ENCODE assay signal across 8 cellular contexts in the genomic region with DNA sequence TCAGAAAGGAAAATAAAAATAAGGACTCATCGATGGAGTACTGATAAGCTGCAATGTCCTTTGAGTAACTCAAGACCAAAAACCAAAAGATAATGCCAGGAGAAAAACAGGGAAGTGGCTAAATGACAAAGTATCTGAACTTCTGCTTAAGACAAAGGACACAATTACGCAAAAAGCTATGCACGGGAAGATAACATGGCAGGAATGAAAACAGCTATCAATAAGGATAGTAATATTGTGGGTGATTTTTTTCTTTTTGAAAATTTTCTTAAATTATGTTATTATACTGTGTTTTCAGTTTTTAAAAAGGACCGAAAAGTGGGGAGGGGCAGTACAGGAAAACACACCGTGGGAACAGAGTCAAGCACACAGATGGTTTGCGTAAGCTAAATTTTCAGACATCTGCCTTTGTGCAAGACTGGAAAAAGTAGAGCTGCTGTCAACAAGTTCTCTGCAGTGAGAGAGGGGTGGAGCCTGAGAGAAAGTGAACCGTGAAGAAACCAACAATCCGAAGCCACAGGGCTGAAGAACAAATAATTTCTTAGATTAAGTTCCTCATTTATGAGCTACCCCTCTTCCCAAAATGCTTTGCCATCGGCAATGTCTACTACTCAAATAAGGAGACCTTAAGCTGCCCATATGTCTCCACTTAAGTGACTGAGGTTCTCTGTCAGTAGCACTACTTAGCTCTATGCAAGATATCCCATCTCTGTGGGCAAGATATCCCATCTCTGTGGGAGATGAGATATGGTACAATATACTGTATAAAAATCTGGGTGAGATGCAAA.
DNase-seq lines count a peak whose midpoint lies in the region; ATAC-seq and TF ChIP-seq lines count a peak whose summit lies in the region.

No MANE protein-coding gene starts in this region.

- DNase-seq in MCF 10A (ENCODE audit: unreplicated experiment) (peak; percentile 10), mammary epithelial cell (no peak), NOMO-1 treated with dmso at 0.1 percent for 144 hours (lab: John Stamatoyannopoulos, UW; ENCODE audit: unreplicated experiment) (peak; percentile 83), amniotic epithelial cell (ENCODE audit: low read depth) (peak; percentile 97), kidney tubule cell (ENCODE audit: low spot score) (peak; percentile 49), amniotic stem cell (lab: John Stamatoyannopoulos, UW) (no peak)

- BruUV-seq in MCF 10A (replicated peaks; lab: Mats Ljungman, UMichigan) (no TSS peak), mammary epithelial cell (replicated peaks; lab: Mats Ljungman, UMichigan) (no TSS peak)

- no peaks in the 10 kb centered on the region for H3K9me3 ChIP-seq in mammary epithelial cell (replicated peaks; ENCODE audit: insufficient read depth, low read length)
- H3K9me3 ChIP-seq in subcutaneous abdominal adipose tissue (ENCODE audit: control insufficient read depth in 5 of 5, low read length in 5 of 5) = no peaks in the 10 kb centered on the region

- H3K4me2 ChIP-seq in mammary epithelial cell (ENCODE audit: insufficient read depth, low read depth, low read length) = no peak overlapping the region

- H3K4me3 ChIP-seq in mammary epithelial cell (replicated peaks in 1 of 3; ENCODE audit: insufficient read depth in 1 of 3, low read depth in 2 of 3, low read length in 3 of 3) (no peak overlapping the region), subcutaneous abdominal adipose tissue (ENCODE audit: low read depth in 1 of 5, low read length in 5 of 5) (peak overlapping the region; percentile 23 to 61 (median 47))

- peaks cover 11% of the 10 kb centered on the region for H3K4me1 ChIP-seq in mammary epithelial cell (ENCODE audit: insufficient read depth, low read length)
- peaks cover 7 to 58% (median 49%) of the 10 kb centered on the region in 5 donors for H3K4me1 ChIP-seq in subcutaneous abdominal adipose tissue (ENCODE audit: control insufficient read depth in 5 of 5, insufficient read depth in 5 of 5, low read length in 5 of 5)

- dilution Hi-C loops in mammary epithelial cell (cut with HindIII; ENCODE audit: low sequenced_read_pairs) = no loop called here

- H4K20me1 ChIP-seq in mammary epithelial cell (ENCODE audit: insufficient read depth, low read length) = no peaks in the 10 kb centered on the region

- no peak for TF ChIP-seq CTCF in MCF 10A (IDR thresholded peaks at IDR 0.05; ENCODE audit: unreplicated experiment)
- TF ChIP-seq CTCF in mammary epithelial cell (conservative IDR thresholded peaks at IDR 0.05 in 1 of 2, IDR thresholded peaks at IDR 0.05 in 1 of 2; ENCODE audit: extremely low read depth in 1 of 2, insufficient read depth in 1 of 2, low read depth in 1 of 2, low read length in 2 of 2) = no peak

- POLR2A ChIA-PET in MCF 10A (lab: Yijun Ruan, JAX) = interaction anchor here (0.6 to 1.7 kb wide), 6 partner anchors 10 to 99 kb away, joined by 3 to 16 read pairs (median 4); no protein-coding TSS in a partner anchor

- H3K27ac ChIP-seq in mammary epithelial cell (ENCODE audit: insufficient read depth, low read depth, low read length) (no peak overlapping the region), subcutaneous abdominal adipose tissue (ENCODE audit: low read depth, low read length) (peak overlapping the region; percentile 85)

- H3K36me3 Mint-ChIP-seq in MCF 10A (ENCODE audit: insufficient read depth, unreplicated experiment) = peaks cover 5% of the 10 kb centered on the region

- peaks cover 1% of the 10 kb centered on the region for H3K9me3 Mint-ChIP-seq in MCF 10A (ENCODE audit: unreplicated experiment)

- intact Hi-C loops in MCF 10A (cut with micrococcal nuclease) = no loop called here
- intact Hi-C loops in mammary epithelial cell (cut with micrococcal nuclease) = no loop called here

- peaks cover 31% of the 10 kb centered on the region for H3K4me1 Mint-ChIP-seq in MCF 10A (ENCODE audit: insufficient read depth, unreplicated experiment)

- no peak overlapping the region for H2AFZ ChIP-seq in mammary epithelial cell (ENCODE audit: low read depth, low read length)

- peak; percentile 78 for ATAC-seq in HG02763 (IDR thresholded peaks at IDR 0.05; ENCODE audit: unreplicated experiment)

- in situ Hi-C loops in mammary epithelial cell (cut with MboI; ENCODE audit: low sequenced_read_pairs in 2 of 2) = no loop called here

- H3K9ac ChIP-seq in mammary epithelial cell (ENCODE audit: insufficient read depth, low read length) (no peak overlapping the region), subcutaneous abdominal adipose tissue (ENCODE audit: low read length in 5 of 5) (peak overlapping the region in 3 of 5 donors; percentile 1 to 58 (median 51))

- H3K79me2 ChIP-seq in mammary epithelial cell (ENCODE audit: insufficient read depth, low read length) = peaks cover 8% of the 10 kb centered on the region

- no peak overlapping the region for H3K27ac Mint-ChIP-seq in MCF 10A (ENCODE audit: low read depth, unreplicated experiment)

- CTCF ChIA-PET in MCF 10A (lab: Yijun Ruan, JAX) (interaction anchor here (0.6 to 1.4 kb wide), 3 partner anchors 10 to 208 kb away, joined by 3 to 4 read pairs (median 3); no protein-coding TSS in a partner anchor), mammary epithelial cell (lab: Charles Lee; ENCODE audit: low non-redundant PET) (no interaction called here)

- 95% methylated on average over 8 of the region's 9 CpGs for WGBS in mammary epithelial cell (ENCODE audit: low coverage, missing lambda C conversion rate)

- no peaks in the 10 kb centered on the region for H3K27me3 ChIP-seq in mammary epithelial cell (ENCODE audit: insufficient read depth, low read length)
- H3K27me3 ChIP-seq in subcutaneous abdominal adipose tissue (ENCODE audit: control insufficient read depth in 5 of 5, insufficient read depth in 4 of 5, low read length in 5 of 5) = no peaks in the 10 kb centered on the region

- no peak overlapping the region for H3K4me3 Mint-ChIP-seq in MCF 10A (ENCODE audit: unreplicated experiment)

- H3K36me3 ChIP-seq in mammary epithelial cell (ENCODE audit: insufficient read depth, low read length) = no peaks in the 10 kb centered on the region
- H3K36me3 ChIP-seq in subcutaneous abdominal adipose tissue (ENCODE audit: control insufficient read depth in 5 of 5, insufficient read depth in 5 of 5, low read length in 5 of 5) = no peaks in the 10 kb centered on the region

- no peaks in the 10 kb centered on the region for H3K27me3 Mint-ChIP-seq in MCF 10A (ENCODE audit: insufficient read depth, unreplicated experiment)

Comparison
In these comparisons a context has a peak if more than half of its experiments do, and no peak if none do; other contexts are left out.
1. DNase-seq: peak in MCF 10A (single experiment), NOMO-1 treated with dmso at 0.1 percent for 144 hours (single experiment), amniotic epithelial cell (single experiment) and kidney tubule cell (single experiment); none in mammary epithelial cell (single experiment) and amniotic stem cell (single experiment).
2. H3K4me3 ChIP-seq: peak in subcutaneous abdominal adipose tissue (5 of 5); none in mammary epithelial cell (0 of 3).